11 cellular contexts compared by ENCODE assay signal in genomic region chr9:35859310-35859994, GRCh38. TPM values are rescaled to one million over a fixed set of nuclear protein-coding genes. Genes with fewer than 3 reads are reported as not detected.
DNase-seq lines count a peak whose midpoint lies in the region; ATAC-seq, FAIRE-seq and TF ChIP-seq lines count a peak whose summit lies in the region.
"Had no signal": no experiment of that assay in that cellular context is flagged by ENCODE, and none has a peak within 500 bp of the region (broad histone marks: within the 10 kb centered on the region; RNA-seq: fewer than 3 reads in every experiment).

No MANE protein-coding gene starts in this region.

- H3K27me3 ChIP-seq in pancreas, result no peaks in the 10 kb centered on the region
- H3K27me3 ChIP-seq: cardiac muscle cell had no signal

- no peaks in the 10 kb centered on the region for H3K9me3 ChIP-seq in pancreas

- no peaks in the 10 kb centered on the region for H3K36me3 ChIP-seq in pancreas
- H3K36me3 ChIP-seq: cardiac muscle cell had no signal

- H3K4me3 ChIP-seq in coronary artery (no peak overlapping the region), pancreas (no peak overlapping the region)
- H3K4me3 ChIP-seq: cardiac muscle cell had no signal

- TF ChIP-seq CTCF in coronary artery (IDR thresholded peaks at IDR 0.05) (no peak), pancreas (IDR thresholded peaks at IDR 0.05) (no peak)

- FAIRE-seq in pancreas (lab: Jason Lieb, UNC), result no peak
- FAIRE-seq: GM12892, keratinocyte had no signal

- no peaks in the 10 kb centered on the region for H3K4me1 ChIP-seq in pancreas

- 45 to 46% methylated on average over 16 of the region's 16 CpGs for WGBS in pancreas, 2 donors

- no peak overlapping the region for H3K27ac ChIP-seq in coronary artery
- no peak overlapping the region for H3K27ac ChIP-seq in pancreas
- H3K27ac ChIP-seq: cardiac muscle cell had no signal

- peak; percentile 21 for DNase-seq in GM03348 (ENCODE audit: low spot score)
- peak; percentile 18 for DNase-seq in MV-4-11 (lab: John Stamatoyannopoulos, UW)
- DNase-seq in coronary artery (ENCODE audit: low spot score), result peak; percentile 70
- DNase-seq in pancreas, result no peak
- no peak for DNase-seq in NCI-H1930 (lab: John Stamatoyannopoulos, UW)
- no peak for DNase-seq in OCI-M2 (lab: John Stamatoyannopoulos, UW; ENCODE audit: unreplicated experiment)
- DNase-seq: NCI-H187 had no signal

- ATAC-seq in pancreas, result peak in 3 of 4 donors; percentile 26 to 56 (median 53)
- ATAC-seq in GM19351 (IDR thresholded peaks at IDR 0.05; ENCODE audit: unreplicated experiment), result no peak

- intact Hi-C loops in pancreas (cut with DNase I), result no loop called here

RNA-seq across cellular contexts. Expression of gene OR13J1, which starts 10.7 kb away (rescaled TPM):
- not detected for total RNA-seq in pancreas
- not detected for polyA plus RNA-seq in pancreas
- total RNA-seq: cardiac muscle cell had no signal
- polyA plus RNA-seq: cardiac muscle cell, keratinocyte had no signal

RNA-seq across cellular contexts. Expression of gene TMEM8B, which starts 30.4 kb away (rescaled TPM):
- 10 to 100 TPM in 1 of 6 donors, 1 to 10 TPM in 5; 4.9 to 10.3 (median 7.0) TPM for total RNA-seq in pancreas
- 10 to 100 TPM; 11.1 to 17.2 TPM for polyA plus RNA-seq in pancreas

RNA-seq across cellular contexts. Expression of gene FAM221B, which starts 30.9 kb away (rescaled TPM):
- not detected for total RNA-seq in pancreas
- under 1 TPM in 1 of 2 donors, not detected in 1; 0.11 TPM for polyA plus RNA-seq in pancreas
- total RNA-seq: cardiac muscle cell had no signal
- polyA plus RNA-seq: keratinocyte had no signal

RNA-seq across cellular contexts. Expression of gene HINT2, which starts 44.6 kb away (rescaled TPM):
- total RNA-seq in pancreas, result 10 to 100 TPM; 20.6 to 43.7 (median 29.7) TPM
- polyA plus RNA-seq in pancreas, result 10 to 100 TPM; 51.7 to 64.2 TPM

RNA-seq across cellular contexts. Expression of gene HRCT1, which starts 46.5 kb away (rescaled TPM):
- total RNA-seq in pancreas, result 1 to 10 TPM in 3 of 6 donors, under 1 TPM in 3; 0.43 to 1.5 (median 0.83) TPM
- polyA plus RNA-seq in pancreas, result 1 to 10 TPM in 1 of 2 donors, under 1 TPM in 1; 0.33 to 1.5 TPM
- total RNA-seq: cardiac muscle cell had no signal
- polyA plus RNA-seq: cardiac muscle cell, keratinocyte had no signal

Comparison
In these comparisons a context has a peak if more than half of its experiments do, and no peak if none do; other contexts are left out.
1. DNase-seq: peak in GM03348 (single experiment), MV-4-11 (single experiment) and coronary artery (single experiment); none in pancreas (0 of 6), NCI-H1930 (0 of 2) and OCI-M2 (single experiment).